ENCODE assay signal across 31 cellular contexts in the genomic region with DNA sequence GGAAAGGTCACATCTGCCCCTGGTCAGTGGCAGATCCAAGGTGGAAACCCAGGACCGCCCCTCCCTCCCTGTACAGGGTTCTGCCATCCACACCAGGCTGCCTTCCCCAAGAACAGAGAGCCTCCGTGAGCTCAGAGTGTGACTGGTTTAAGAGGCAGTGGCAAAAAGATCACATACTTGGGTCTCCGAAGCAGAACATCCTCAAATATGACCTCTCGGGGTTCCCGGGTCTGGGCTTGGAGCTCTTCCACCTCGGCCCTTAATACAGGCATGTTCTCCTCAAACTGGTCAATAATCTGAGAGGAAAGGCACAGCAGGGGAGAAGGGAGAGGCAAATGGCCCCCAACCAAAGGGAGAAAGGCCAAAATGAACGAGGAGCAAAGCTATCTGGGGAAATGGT. TPM values are rescaled to one million over a fixed set of nuclear protein-coding genes. Genes with fewer than 3 reads are reported as not detected.
"Had no signal": no experiment of that assay in that cellular context is flagged by ENCODE, and none has a peak within 500 bp of the region (broad histone marks: within the 10 kb centered on the region; RNA-seq: fewer than 3 reads in every experiment).

No MANE protein-coding gene starts in this region.

- H3K27ac ChIP-seq: adrenal gland, body of pancreas, breast epithelium, SJSA1 had no signal

- H3K27me3 ChIP-seq: adrenal gland, body of pancreas, breast epithelium, MG63, SJSA1 had no signal

- H3K4me1 Mint-ChIP-seq: activated CD4-positive, alpha-beta T cell treated with anti-CD3 and anti-CD28 coated beads, Interleukin-2, amount 10 ng/mL, durations not matched to agents 24 days and 14 days had no signal

- DNase-seq: activated CD4-positive, alpha-beta T cell treated with anti-CD3 and anti-CD28 coated beads, Interleukin-2, amount 10 ng/mL, durations not matched to agents 24 days and 14 days; activated CD4-positive, alpha-beta T cell treated with anti-CD3 and anti-CD28 coated beads, Interleukin-2, amount 50 U/mL, for 4 hours; activated CD8-positive, alpha-beta T cell treated with anti-CD3 and anti-CD28 coated beads for 36 hours; activated gamma-delta T cell treated with Interleukin-2 at 50 U/mL for 16 hours; activated naive CD4-positive, alpha-beta T cell treated with anti-CD3 and anti-CD28 coated beads for 36 hours; activated T-cell treated with anti-CD3 and anti-CD28 coated beads for 4 hours; activated T-cell treated with anti-CD3 and anti-CD28 coated beads, Interleukin-2, amount 50 U/mL, for 4 hours; body of pancreas; Kasumi-1; KG1; MG63; NCI-H1048; NCI-H1105 treated with DMSO at 0.1 percent for 48 hours; NCI-H1436; NCI-H1694; NCI-H1930; NCI-H345; NCI-H510A treated with DMSO at 0.1 percent for 48 hours; NCI-H69; SHP77 treated with DMSO at 0.1 percent for 48 hours; SK-N-SH had no signal

- ATAC-seq: activated CD8-positive, alpha-beta T cell treated with anti-CD3 and anti-CD28 coated beads for 36 hours; activated naive CD4-positive, alpha-beta T cell treated with anti-CD3 and anti-CD28 coated beads, Interleukin-2, amount 50 U/mL, for 72 hours; activated T-cell treated with anti-CD3 and anti-CD28 coated beads, Interleukin-2, amount 50 U/mL, for 4 hours; body of pancreas; Panc1 had no signal

- H3K36me3 ChIP-seq: adrenal gland, MG63 had no signal

- H3K27me3 Mint-ChIP-seq: activated CD4-positive, alpha-beta T cell treated with anti-CD3 and anti-CD28 coated beads, Interleukin-2, amount 10 ng/mL, durations not matched to agents 24 days and 14 days; activated CD8-positive, alpha-beta T cell treated with anti-CD3 and anti-CD28 coated beads for 36 hours had no signal

- H3K9me3 ChIP-seq: adrenal gland, body of pancreas, breast epithelium, MG63, SJSA1, SK-N-SH had no signal

- H3K4me3 ChIP-seq: adrenal gland, body of pancreas, breast epithelium, MG63, SJSA1 had no signal

- H3K4me1 ChIP-seq: adrenal gland, body of pancreas, breast epithelium, SJSA1 had no signal

- H3K9me3 Mint-ChIP-seq: activated CD4-positive, alpha-beta T cell treated with anti-CD3 and anti-CD28 coated beads, Interleukin-2, amount 10 ng/mL, durations not matched to agents 24 days and 14 days; activated CD8-positive, alpha-beta T cell treated with anti-CD3 and anti-CD28 coated beads for 36 hours; activated naive CD4-positive, alpha-beta T cell treated with anti-CD3 and anti-CD28 coated beads for 36 hours; activated naive CD4-positive, alpha-beta T cell treated with anti-CD3 and anti-CD28 coated beads, Interleukin-2, amount 50 U/mL, for 72 hours; activated T-cell treated with anti-CD3 and anti-CD28 coated beads, Interleukin-2, amount 50 U/mL, for 4 hours; activated T-helper 1 cell treated with anti-CD3 and anti-CD28 coated beads, Interleukin-12 subunit alpha, Interleukin-12 subunit beta, Interleukin-2, Interleukin-4 antibody, amounts not matched to agents 30 ng/mL and 10 ng/mL and 1 ng/mL, durations not matched to agents 14 hours and 24 hours and 36 hours; T-helper 1 cell treated with Interleukin-12 subunit alpha and Interleukin-12 subunit beta and Interleukin-4 antibody, amounts not matched to agents 30 μg/mL and 1 μg/mL, for 36 hours; T-helper 2 cell treated with Interferon-gamma antibody and Interleukin-4, amounts not matched to agents 5 μg/mL and 100 μg/mL, for 36 hours had no signal

- H3K4me3 Mint-ChIP-seq: activated CD4-positive, alpha-beta T cell treated with anti-CD3 and anti-CD28 coated beads, Interleukin-2, amount 10 ng/mL, durations not matched to agents 24 days and 14 days; activated CD8-positive, alpha-beta T cell treated with anti-CD3 and anti-CD28 coated beads for 36 hours; activated naive CD4-positive, alpha-beta T cell treated with anti-CD3 and anti-CD28 coated beads for 36 hours; activated T-cell treated with anti-CD3 and anti-CD28 coated beads, Interleukin-2, amount 50 U/mL, for 4 hours; activated T-helper 1 cell treated with anti-CD3 and anti-CD28 coated beads, Interleukin-12 subunit alpha, Interleukin-12 subunit beta, Interleukin-2, Interleukin-4 antibody, amounts not matched to agents 30 ng/mL and 10 ng/mL and 1 ng/mL, durations not matched to agents 14 hours and 24 hours and 36 hours; T-helper 1 cell treated with Interleukin-12 subunit alpha and Interleukin-12 subunit beta and Interleukin-4 antibody, amounts not matched to agents 30 μg/mL and 1 μg/mL, for 36 hours; T-helper 2 cell treated with Interferon-gamma antibody and Interleukin-4, amounts not matched to agents 5 μg/mL and 100 μg/mL, for 36 hours had no signal

- H3K27ac Mint-ChIP-seq: activated CD4-positive, alpha-beta T cell treated with anti-CD3 and anti-CD28 coated beads, Interleukin-2, amount 10 ng/mL, durations not matched to agents 24 days and 14 days; activated CD8-positive, alpha-beta T cell treated with anti-CD3 and anti-CD28 coated beads for 36 hours; activated naive CD4-positive, alpha-beta T cell treated with anti-CD3 and anti-CD28 coated beads for 36 hours; activated naive CD4-positive, alpha-beta T cell treated with anti-CD3 and anti-CD28 coated beads, Interleukin-2, amount 50 U/mL, for 72 hours; activated T-helper 1 cell treated with anti-CD3 and anti-CD28 coated beads, Interleukin-12 subunit alpha, Interleukin-12 subunit beta, Interleukin-2, Interleukin-4 antibody, amounts not matched to agents 30 ng/mL and 10 ng/mL and 1 ng/mL, durations not matched to agents 14 hours and 24 hours and 36 hours; T-helper 1 cell treated with Interleukin-12 subunit alpha and Interleukin-12 subunit beta and Interleukin-4 antibody, amounts not matched to agents 30 μg/mL and 1 μg/mL, for 36 hours had no signal

RNA-seq across cellular contexts. Expression of gene DEFB132, which starts 18.3 kb away (rescaled TPM):
- total RNA-seq: activated CD4-positive, alpha-beta T cell treated with anti-CD3 and anti-CD28 coated beads, Interleukin-2, amount 10 ng/mL, durations not matched to agents 24 days and 14 days; activated CD8-positive, alpha-beta T cell treated with anti-CD3 and anti-CD28 coated beads for 36 hours; activated naive CD4-positive, alpha-beta T cell treated with anti-CD3 and anti-CD28 coated beads for 36 hours; activated naive CD4-positive, alpha-beta T cell treated with anti-CD3 and anti-CD28 coated beads, Interleukin-2, amount 50 U/mL, for 72 hours; activated T-cell treated with anti-CD3 and anti-CD28 coated beads, Interleukin-2, amount 50 U/mL, for 4 hours; activated T-helper 1 cell treated with anti-CD3 and anti-CD28 coated beads, Interleukin-12 subunit alpha, Interleukin-12 subunit beta, Interleukin-2, Interleukin-4 antibody, amounts not matched to agents 30 ng/mL and 10 ng/mL and 1 ng/mL, durations not matched to agents 14 hours and 24 hours and 36 hours; adrenal gland; astrocyte; body of pancreas; RPMI7951; SJSA1 had no signal

RNA-seq across cellular contexts. Expression of gene DEFB129, which starts 48.7 kb away (rescaled TPM):
- total RNA-seq: activated CD4-positive, alpha-beta T cell treated with anti-CD3 and anti-CD28 coated beads, Interleukin-2, amount 10 ng/mL, durations not matched to agents 24 days and 14 days; activated CD8-positive, alpha-beta T cell treated with anti-CD3 and anti-CD28 coated beads for 36 hours; activated naive CD4-positive, alpha-beta T cell treated with anti-CD3 and anti-CD28 coated beads for 36 hours; activated naive CD4-positive, alpha-beta T cell treated with anti-CD3 and anti-CD28 coated beads, Interleukin-2, amount 50 U/mL, for 72 hours; activated T-cell treated with anti-CD3 and anti-CD28 coated beads, Interleukin-2, amount 50 U/mL, for 4 hours; activated T-helper 1 cell treated with anti-CD3 and anti-CD28 coated beads, Interleukin-12 subunit alpha, Interleukin-12 subunit beta, Interleukin-2, Interleukin-4 antibody, amounts not matched to agents 30 ng/mL and 10 ng/mL and 1 ng/mL, durations not matched to agents 14 hours and 24 hours and 36 hours; adrenal gland; astrocyte; body of pancreas; breast epithelium; RPMI7951; SJSA1 had no signal
